In genomic region chr7:131327049-131327625, GRCh38 we compare ENCODE assay signal across 7 cellular contexts. TPM values are rescaled to one million over a fixed set of nuclear protein-coding genes. Genes with fewer than 3 reads are reported as not detected.
DNase-seq lines count a peak whose midpoint lies in the region; ATAC-seq and TF ChIP-seq lines count a peak whose summit lies in the region.

No MANE protein-coding gene starts in this region.

- POLR2A ChIA-PET in naive thymus-derived CD4-positive, alpha-beta T cell (lab: Charles Lee), result interaction anchor here (0.5 to 2.5 kb wide), 12 partner anchors 9 to 436 kb away, joined by 3 to 22 read pairs (median 4); no protein-coding TSS in a partner anchor

- H3K4me1 Mint-ChIP-seq in naive thymus-derived CD4-positive, alpha-beta T cell, result peaks cover 35 to 86% (median 71%) of the 10 kb centered on the region in 7 donors

- intact Hi-C loops in naive thymus-derived CD4-positive, alpha-beta T cell (cut with micrococcal nuclease), result loop anchor here (1.0 to 5.0 kb wide), 11 partner anchors 9 to 1375 kb away; partner anchors contain the start of genes KLHDC10 (in 1 of the 2) and UBE2H (in 1 of the 2)

- no peaks in the 10 kb centered on the region for H3K27me3 ChIP-seq in naive thymus-derived CD4-positive, alpha-beta T cell (ENCODE audit: control insufficient read depth in 2 of 2, insufficient read depth in 2 of 2, low read length in 2 of 2)

- peaks cover 26 to 43% of the 10 kb centered on the region in 2 donors for H3K4me1 ChIP-seq in naive thymus-derived CD4-positive, alpha-beta T cell (ENCODE audit: control insufficient read depth in 2 of 2, insufficient read depth in 2 of 2, low read length in 2 of 2)

- DNase-seq in DMS79 treated with DMSO at 0.1 percent for 48 hours (lab: John Stamatoyannopoulos, UW), result peak; percentile 64
- DNase-seq in HuH-7.5 (ENCODE audit: low spot score), result peak; percentile 35
- peak; percentile 80 for DNase-seq in fibroblast of mammary gland (ENCODE audit: low read depth)
- DNase-seq in naive thymus-derived CD4-positive, alpha-beta T cell, result peak in 4 of 9 donors; percentile 6 to 23 (median 15)

- H3K27ac ChIP-seq in VCaP, result peak overlapping the region; percentile 99
- H3K27ac ChIP-seq in naive thymus-derived CD4-positive, alpha-beta T cell (ENCODE audit: low read depth, low read length), result peak overlapping the region; percentile 94

- no peaks in the 10 kb centered on the region for H3K9me3 ChIP-seq in naive thymus-derived CD4-positive, alpha-beta T cell (ENCODE audit: control insufficient read depth in 2 of 3, low read length in 3 of 3)

- peaks cover 0 to 10% (median 0%) of the 10 kb centered on the region in 3 experiments for H3K36me3 ChIP-seq in naive thymus-derived CD4-positive, alpha-beta T cell (ENCODE audit: control insufficient read depth in 2 of 3, insufficient read depth in 3 of 3, low read length in 3 of 3)

- peak overlapping the region; percentile 94 for H3K4me3 ChIP-seq in fibroblast of mammary gland (ENCODE audit: control insufficient read depth, low read depth, low read length)
- peak overlapping the region; percentile 88 for H3K4me3 ChIP-seq in naive thymus-derived CD4-positive, alpha-beta T cell (ENCODE audit: low read length)

- no peaks in the 10 kb centered on the region for H3K9me3 Mint-ChIP-seq in naive thymus-derived CD4-positive, alpha-beta T cell

- H3K4me3 Mint-ChIP-seq in naive thymus-derived CD4-positive, alpha-beta T cell, result peak overlapping the region; percentile 88 to 100 (median 94)

- peak overlapping the region; percentile 86 to 99 (median 97) for H3K27ac Mint-ChIP-seq in naive thymus-derived CD4-positive, alpha-beta T cell

- CTCF ChIA-PET in naive thymus-derived CD4-positive, alpha-beta T cell (lab: Charles Lee), result interaction anchor here (0.6 kb wide), 1 partner anchor 257 kb away, joined by 3 read pairs; no protein-coding TSS in a partner anchor

- ATAC-seq in GM19452 (IDR thresholded peaks at IDR 0.05; ENCODE audit: unreplicated experiment), result peak; percentile 18
- peak; percentile 7 for ATAC-seq in naive thymus-derived CD4-positive, alpha-beta T cell
- ATAC-seq in GM19467 (IDR thresholded peaks at IDR 0.05; ENCODE audit: unreplicated experiment), result no peak

- H3K36me3 Mint-ChIP-seq in naive thymus-derived CD4-positive, alpha-beta T cell, result peaks cover 0 to 13% (median 0%) of the 10 kb centered on the region in 5 donors

- TF ChIP-seq CTCF in VCaP (conservative IDR thresholded peaks at IDR 0.05), result no peak
- TF ChIP-seq CTCF in fibroblast of mammary gland (conservative IDR thresholded peaks at IDR 0.05; ENCODE audit: control insufficient read depth, insufficient read depth, low read depth, low read length), result no peak

- H3K27me3 Mint-ChIP-seq in naive thymus-derived CD4-positive, alpha-beta T cell, result no peaks in the 10 kb centered on the region

RNA-seq across cellular contexts. Expression of gene MKLN1, which starts 0.5 kb away (rescaled TPM):
- total RNA-seq in naive thymus-derived CD4-positive, alpha-beta T cell, result 10 to 100 TPM; 42.0 to 69.8 (median 59.3) TPM
- polyA plus RNA-seq in naive thymus-derived CD4-positive, alpha-beta T cell, result 10 to 100 TPM; 30.8 to 36.2 TPM
